Comparison of ENCODE assay signal across 1 cellular context in genomic region chr3:139434764-139435291, GRCh38.
TF ChIP-seq lines count a peak whose summit lies in the region.

No MANE protein-coding gene starts in this region.

TF ChIP-seq in GM23338, 12 proteins besides CTCF, POLR2A, EP300 and RAD21 (continued from another document):
- TF ChIP-seq, protein P1, sequence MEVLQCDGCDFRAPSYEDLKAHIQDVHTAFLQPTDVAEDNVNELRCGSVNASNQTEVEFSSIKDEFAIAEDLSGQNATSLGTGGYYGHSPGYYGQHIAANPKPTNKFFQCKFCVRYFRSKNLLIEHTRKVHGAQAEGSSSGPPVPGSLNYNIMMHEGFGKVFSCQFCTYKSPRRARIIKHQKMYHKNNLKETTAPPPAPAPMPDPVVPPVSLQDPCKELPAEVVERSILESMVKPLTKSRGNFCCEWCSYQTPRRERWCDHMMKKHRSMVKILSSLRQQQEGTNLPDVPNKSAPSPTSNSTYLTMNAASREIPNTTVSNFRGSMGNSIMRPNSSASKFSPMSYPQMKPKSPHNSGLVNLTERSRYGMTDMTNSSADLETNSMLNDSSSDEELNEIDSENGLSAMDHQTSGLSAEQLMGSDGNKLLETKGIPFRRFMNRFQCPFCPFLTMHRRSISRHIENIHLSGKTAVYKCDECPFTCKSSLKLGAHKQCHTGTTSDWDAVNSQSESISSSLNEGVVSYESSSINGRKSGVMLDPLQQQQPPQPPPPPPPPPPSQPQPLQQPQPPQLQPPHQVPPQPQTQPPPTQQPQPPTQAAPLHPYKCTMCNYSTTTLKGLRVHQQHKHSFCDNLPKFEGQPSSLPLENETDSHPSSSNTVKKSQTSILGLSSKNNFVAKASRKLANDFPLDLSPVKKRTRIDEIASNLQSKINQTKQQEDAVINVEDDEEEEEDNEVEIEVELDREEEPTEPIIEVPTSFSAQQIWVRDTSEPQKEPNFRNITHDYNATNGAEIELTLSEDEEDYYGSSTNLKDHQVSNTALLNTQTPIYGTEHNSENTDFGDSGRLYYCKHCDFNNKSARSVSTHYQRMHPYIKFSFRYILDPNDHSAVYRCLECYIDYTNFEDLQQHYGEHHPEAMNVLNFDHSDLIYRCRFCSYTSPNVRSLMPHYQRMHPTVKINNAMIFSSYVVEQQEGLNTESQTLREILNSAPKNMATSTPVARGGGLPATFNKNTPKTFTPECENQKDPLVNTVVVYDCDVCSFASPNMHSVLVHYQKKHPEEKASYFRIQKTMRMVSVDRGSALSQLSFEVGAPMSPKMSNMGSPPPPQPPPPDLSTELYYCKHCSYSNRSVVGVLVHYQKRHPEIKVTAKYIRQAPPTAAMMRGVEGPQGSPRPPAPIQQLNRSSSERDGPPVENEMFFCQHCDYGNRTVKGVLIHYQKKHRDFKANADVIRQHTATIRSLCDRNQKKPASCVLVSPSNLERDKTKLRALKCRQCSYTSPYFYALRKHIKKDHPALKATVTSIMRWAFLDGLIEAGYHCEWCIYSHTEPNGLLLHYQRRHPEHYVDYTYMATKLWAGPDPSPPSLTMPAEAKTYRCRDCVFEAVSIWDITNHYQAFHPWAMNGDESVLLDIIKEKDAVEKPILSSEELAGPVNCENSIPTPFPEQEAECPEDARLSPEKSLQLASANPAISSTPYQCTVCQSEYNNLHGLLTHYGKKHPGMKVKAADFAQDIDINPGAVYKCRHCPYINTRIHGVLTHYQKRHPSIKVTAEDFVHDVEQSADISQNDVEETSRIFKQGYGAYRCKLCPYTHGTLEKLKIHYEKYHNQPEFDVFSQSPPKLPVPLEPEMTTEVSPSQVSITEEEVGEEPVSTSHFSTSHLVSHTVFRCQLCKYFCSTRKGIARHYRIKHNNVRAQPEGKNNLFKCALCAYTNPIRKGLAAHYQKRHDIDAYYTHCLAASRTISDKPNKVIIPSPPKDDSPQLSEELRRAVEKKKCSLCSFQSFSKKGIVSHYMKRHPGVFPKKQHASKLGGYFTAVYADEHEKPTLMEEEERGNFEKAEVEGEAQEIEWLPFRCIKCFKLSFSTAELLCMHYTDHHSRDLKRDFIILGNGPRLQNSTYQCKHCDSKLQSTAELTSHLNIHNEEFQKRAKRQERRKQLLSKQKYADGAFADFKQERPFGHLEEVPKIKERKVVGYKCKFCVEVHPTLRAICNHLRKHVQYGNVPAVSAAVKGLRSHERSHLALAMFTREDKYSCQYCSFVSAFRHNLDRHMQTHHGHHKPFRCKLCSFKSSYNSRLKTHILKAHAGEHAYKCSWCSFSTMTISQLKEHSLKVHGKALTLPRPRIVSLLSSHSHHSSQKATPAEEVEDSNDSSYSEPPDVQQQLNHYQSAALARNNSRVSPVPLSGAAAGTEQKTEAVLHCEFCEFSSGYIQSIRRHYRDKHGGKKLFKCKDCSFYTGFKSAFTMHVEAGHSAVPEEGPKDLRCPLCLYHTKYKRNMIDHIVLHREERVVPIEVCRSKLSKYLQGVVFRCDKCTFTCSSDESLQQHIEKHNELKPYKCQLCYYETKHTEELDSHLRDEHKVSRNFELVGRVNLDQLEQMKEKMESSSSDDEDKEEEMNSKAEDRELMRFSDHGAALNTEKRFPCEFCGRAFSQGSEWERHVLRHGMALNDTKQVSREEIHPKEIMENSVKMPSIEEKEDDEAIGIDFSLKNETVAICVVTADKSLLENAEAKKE (CRISPR knock-in tag; IDR thresholded peaks at IDR 0.05) = no peak
- TF ChIP-seq NANOG (IDR thresholded peaks at IDR 0.05; ENCODE audit: borderline replicate concordance) (no peak), POLR2AphosphoS5 (IDR thresholded peaks at IDR 0.05; ENCODE audit: low read depth) (no peak)
